In genomic region chr4:87521757-87522374, GRCh38 we compare ENCODE assay signal across 9 cellular contexts. TPM values are rescaled to one million over a fixed set of nuclear protein-coding genes. Genes with fewer than 3 reads are reported as not detected.
A peak's percentile ranks its signal among the peaks of the same experiment; 100 is the strongest.
DNase-seq lines count a peak whose midpoint lies in the region; ATAC-seq, FAIRE-seq and TF ChIP-seq lines count a peak whose summit lies in the region.
"Had no signal": no experiment of that assay in that cellular context is flagged by ENCODE, and none has a peak within 500 bp of the region (broad histone marks: within the 10 kb centered on the region; RNA-seq: fewer than 3 reads in every experiment).

No MANE protein-coding gene starts in this region.

- 37 to 46% methylated on average over 3 of the region's 3 CpGs for WGBS in body of pancreas, 2 donors
- WGBS in pancreas, 2 donors = 46 to 48% methylated on average over 3 of the region's 3 CpGs

- H3K79me2 ChIP-seq in Karpas-422 (ENCODE audit: low read length) = no peaks in the 10 kb centered on the region

- no peaks in the 10 kb centered on the region for H3K27me3 ChIP-seq in Karpas-422 (ENCODE audit: low read length)
- H3K27me3 ChIP-seq in body of pancreas = no peaks in the 10 kb centered on the region
- H3K27me3 ChIP-seq in pancreas = no peaks in the 10 kb centered on the region

- peak; percentile 86 for FAIRE-seq in pancreas (lab: Jason Lieb, UNC)

- H4K20me1 ChIP-seq in Karpas-422 (ENCODE audit: insufficient read depth, low read depth, low read length) = no peaks in the 10 kb centered on the region

- peak overlapping the region; percentile 54 for H3K9ac ChIP-seq in Karpas-422 (ENCODE audit: low read length)

- peaks cover 4% of the 10 kb centered on the region; the same call in 1 of the 2 replicates for H3K9me3 ChIP-seq in Karpas-422 (ENCODE audit: low read length)
- peaks cover 0 to 8% (median 0%) of the 10 kb centered on the region in 3 donors for H3K9me3 ChIP-seq in body of pancreas
- no peaks in the 10 kb centered on the region for H3K9me3 ChIP-seq in pancreas

- TF ChIP-seq CTCF in body of pancreas (IDR thresholded peaks at IDR 0.05) = no peak
- TF ChIP-seq CTCF in pancreas (IDR thresholded peaks at IDR 0.05) = no peak

- 0 out of 2 replicates have a peak overlapping the region, but pooled peaks have one; percentile 49 for H2AFZ ChIP-seq in Karpas-422 (ENCODE audit: low read length)

- no peak for TF ChIP-seq POLR2A in body of pancreas (IDR thresholded peaks at IDR 0.05)

- peak overlapping the region; percentile 92 for H3K27ac ChIP-seq in Karpas-422 (ENCODE audit: low read length)
- peak overlapping the region in 1 of 4 donors; percentile 36 for H3K27ac ChIP-seq in body of pancreas
- H3K27ac ChIP-seq in pancreas = no peak overlapping the region

- DNase-seq in Karpas-422 (peak; percentile 97), body of pancreas (no peak), pancreas (no peak), SKM-1 (lab: John Stamatoyannopoulos, UW; ENCODE audit: unreplicated experiment) (no peak), SHP77 (lab: John Stamatoyannopoulos, UW) (no peak), GDM1 (lab: John Stamatoyannopoulos, UW) (no peak)
- DNase-seq: activated T-cell treated with anti-CD3 and anti-CD28 coated beads for 4 hours had no signal

- H3K9me2 ChIP-seq in Karpas-422 (replicated peaks; ENCODE audit: insufficient read depth, low read length) = no peaks in the 10 kb centered on the region

- peak overlapping the region; percentile 39 for H3K4me3 ChIP-seq in Karpas-422 (ENCODE audit: low read length)
- no peak overlapping the region for H3K4me3 ChIP-seq in body of pancreas
- no peak overlapping the region for H3K4me3 ChIP-seq in pancreas

- intact Hi-C loops in body of pancreas (cut with DNase I) = no loop called here
- intact Hi-C loops in pancreas (cut with DNase I) = no loop called here

- H3K4me2 ChIP-seq in Karpas-422 (ENCODE audit: low read depth, low read length, poor library complexity, severe bottlenecking) = peak overlapping the region; percentile 72

- ATAC-seq in GM18517 (IDR thresholded peaks at IDR 0.05; ENCODE audit: unreplicated experiment) (peak; percentile 66), body of pancreas (peak; percentile 35), pancreas (peak in 1 of 4 donors; percentile 13), HG02981 (IDR thresholded peaks at IDR 0.05; ENCODE audit: unreplicated experiment) (no peak)

- H3K36me3 ChIP-seq in Karpas-422 (ENCODE audit: insufficient read depth, low read length) = no peaks in the 10 kb centered on the region
- H3K36me3 ChIP-seq in body of pancreas (replicated peaks in 1 of 2; ENCODE audit: insufficient read depth in 1 of 2, low read depth in 2 of 2) = no peaks in the 10 kb centered on the region
- H3K36me3 ChIP-seq in pancreas = no peaks in the 10 kb centered on the region

- H3K4me1 ChIP-seq in Karpas-422 (ENCODE audit: low read length) (peaks cover 50% of the 10 kb centered on the region), body of pancreas (no peaks in the 10 kb centered on the region), pancreas (no peaks in the 10 kb centered on the region)

RNA-seq across cellular contexts. Expression of gene SPARCL1, which starts 7.3 kb away (rescaled TPM):
- total RNA-seq in Karpas-422 (2014; rRNA removed; shearing (Covaris generic); ENCODE audit: low replicate concordance) = 0.11 TPM in 1 of 2 replicates, not detected in the other
- total RNA-seq in body of pancreas (100 to 1,000 TPM; 137 to 141 TPM), pancreas (10 to 100 TPM; 19.6 to 77.0 (median 37.2) TPM)
- 10 to 100 TPM; 21.7 to 39.1 TPM for polyA plus RNA-seq in pancreas

Comparison
In these comparisons a context has a peak if more than half of its experiments do, and no peak if none do; other contexts are left out.
1. RNA of gene SPARCL1, which starts 7.3 kb away (total RNA-seq): 137 to 141 TPM in body of pancreas and 19.6 to 77.0 TPM in pancreas; 0.11 TPM in Karpas-422; every median in the first group is over 10 times any median in the second.